In the genomic region with DNA sequence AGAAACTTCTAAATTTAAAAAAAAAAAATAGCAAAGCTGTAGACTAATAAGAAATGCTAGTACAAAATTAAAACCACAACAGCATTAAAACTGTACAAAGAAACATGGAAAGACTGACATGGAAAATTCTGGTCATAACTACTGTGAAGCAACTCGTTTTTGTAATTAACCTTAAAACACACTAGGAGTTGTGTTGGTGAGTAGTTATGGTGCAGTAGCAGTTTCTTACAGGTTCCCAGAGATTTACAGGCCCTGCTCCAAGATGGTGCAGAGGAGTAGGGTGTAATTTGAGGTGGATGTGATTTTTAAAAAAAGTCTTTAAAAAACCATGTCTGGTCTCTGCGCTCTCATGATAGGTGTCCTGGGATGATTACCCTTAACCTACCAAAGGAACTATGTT, we compare ENCODE assay signal across 18 cellular contexts. TPM values are rescaled to one million over a fixed set of nuclear protein-coding genes. Genes with fewer than 3 reads are reported as not detected.
DNase-seq lines count a peak whose midpoint lies in the region; ATAC-seq and TF ChIP-seq lines count a peak whose summit lies in the region.
"Had no signal": no experiment of that assay in that cellular context is flagged by ENCODE, and none has a peak within 500 bp of the region (broad histone marks: within the 10 kb centered on the region; RNA-seq: fewer than 3 reads in every experiment).

No MANE protein-coding gene starts in this region.

- no peak for TF ChIP-seq CTCF in A673 (conservative IDR thresholded peaks at IDR 0.05; ENCODE audit: low read depth, low read length)

- intact Hi-C loops in A673 (cut with micrococcal nuclease; ENCODE audit: unreplicated experiment), result no loop called here

- ATAC-seq in stimulated activated naive CD8-positive, alpha-beta T cell treated with anti-CD3 and anti-CD28 coated beads, Interleukin-15, Interleukin-2, amounts not matched to agents 100 U/mL and 50 U/mL, for 24 hours, result peak; percentile 52
- ATAC-seq in stimulated activated naive CD8-positive, alpha-beta T cell treated with anti-CD3 and anti-CD28 coated beads, Interleukin-15, amount 100 ng/mL, for 72 hours, result no peak
- ATAC-seq in stimulated activated effector memory CD8-positive, alpha-beta T cell treated with anti-CD3 and anti-CD28 coated beads, Interleukin-12 subunit alpha, Interleukin-12 subunit beta, amount 100 ng/mL, for 72 hours, result no peak
- ATAC-seq: GM23338, HCT116 had no signal

- no peaks in the 10 kb centered on the region for H3K9me3 Mint-ChIP-seq in activated T-cell treated with anti-CD3 and anti-CD28 coated beads, Interleukin-2, amount 50 U/mL, for 24 hours
- H3K9me3 Mint-ChIP-seq in stimulated activated naive CD8-positive, alpha-beta T cell treated with anti-CD3 and anti-CD28 coated beads, Interleukin-15, amount 100 ng/mL, for 72 hours, result no peaks in the 10 kb centered on the region
- no peaks in the 10 kb centered on the region for H3K9me3 Mint-ChIP-seq in stimulated activated effector memory CD8-positive, alpha-beta T cell treated with anti-CD3 and anti-CD28 coated beads, Interleukin-12 subunit alpha, Interleukin-12 subunit beta, amount 100 ng/mL, for 72 hours
- H3K9me3 Mint-ChIP-seq: CD4-positive, alpha-beta memory T cell; GM23338; H9 had no signal

- H3K27me3 ChIP-seq in A673 (replicated peaks; ENCODE audit: insufficient read depth, low read depth, low read length, poor library complexity), result no peaks in the 10 kb centered on the region

- POLR2A ChIA-PET in A673 (lab: Charles Lee; ENCODE audit: low non-redundant PET), result interaction anchor here (0.6 kb wide), 1 partner anchor 179 kb away, joined by 3 read pairs; no protein-coding TSS in a partner anchor

- no peak for DNase-seq in activated T-cell treated with anti-CD3 and anti-CD28 coated beads, Interleukin-2, amount 50 U/mL, for 24 hours
- no peak for DNase-seq in activated T-cell treated with anti-CD3 and anti-CD28 coated beads, Interleukin-2, amount 50 U/mL, for 1 hour
- no peak for DNase-seq in stimulated activated naive CD8-positive, alpha-beta T cell treated with anti-CD3 and anti-CD28 coated beads, Interleukin-15, Interleukin-2, amounts not matched to agents 100 U/mL and 50 U/mL, for 24 hours
- no peak for DNase-seq in stimulated activated naive CD8-positive, alpha-beta T cell treated with anti-CD3 and anti-CD28 coated beads, Interleukin-15, amount 100 ng/mL, for 72 hours
- no peak for DNase-seq in stimulated activated effector memory CD8-positive, alpha-beta T cell treated with anti-CD3 and anti-CD28 coated beads, Interleukin-12 subunit alpha, Interleukin-12 subunit beta, amount 100 ng/mL, for 72 hours (ENCODE audit: low spot score in 2 of 2)
- no peak for DNase-seq in A673 (ENCODE audit: low spot score)
- DNase-seq: ACHN; C1 segment of cervical spinal cord; Calu3; CD4-positive, alpha-beta memory T cell; COR-L47; DMS53; DMS79 treated with DMSO at 0.1 percent for 48 hours; GF-D8; H9 had no signal

- peaks cover 9% of the 10 kb centered on the region for H3K4me1 Mint-ChIP-seq in activated T-cell treated with anti-CD3 and anti-CD28 coated beads, Interleukin-2, amount 50 U/mL, for 24 hours (ENCODE audit: low read depth)
- peaks cover 6% of the 10 kb centered on the region for H3K4me1 Mint-ChIP-seq in stimulated activated naive CD8-positive, alpha-beta T cell treated with anti-CD3 and anti-CD28 coated beads, Interleukin-15, amount 100 ng/mL, for 72 hours
- H3K4me1 Mint-ChIP-seq in stimulated activated effector memory CD8-positive, alpha-beta T cell treated with anti-CD3 and anti-CD28 coated beads, Interleukin-12 subunit alpha, Interleukin-12 subunit beta, amount 100 ng/mL, for 72 hours, result no peaks in the 10 kb centered on the region
- H3K4me1 Mint-ChIP-seq: GM23338 had no signal

- peaks cover 98% of the 10 kb centered on the region for H3K36me3 Mint-ChIP-seq in activated T-cell treated with anti-CD3 and anti-CD28 coated beads, Interleukin-2, amount 50 U/mL, for 24 hours (ENCODE audit: low read depth)
- H3K36me3 Mint-ChIP-seq in stimulated activated effector memory CD8-positive, alpha-beta T cell treated with anti-CD3 and anti-CD28 coated beads, Interleukin-12 subunit alpha, Interleukin-12 subunit beta, amount 100 ng/mL, for 72 hours, result peaks cover 100% of the 10 kb centered on the region

- H3K4me1 ChIP-seq in A673 (ENCODE audit: insufficient read depth, low read length, poor library complexity, severe bottlenecking), result no peaks in the 10 kb centered on the region

- H3K36me3 ChIP-seq in A673 (ENCODE audit: insufficient read depth, low read length, poor library complexity, severe bottlenecking), result peaks cover 72% of the 10 kb centered on the region

- H3K27ac ChIP-seq in A673 (ENCODE audit: low read depth, low read length, poor library complexity, severe bottlenecking), result no peak overlapping the region
- H3K27ac ChIP-seq: 22Rv1 had no signal

- peak overlapping the region; percentile 72 for H3K27ac Mint-ChIP-seq in activated T-cell treated with anti-CD3 and anti-CD28 coated beads, Interleukin-2, amount 50 U/mL, for 24 hours
- no peak overlapping the region for H3K27ac Mint-ChIP-seq in stimulated activated naive CD8-positive, alpha-beta T cell treated with anti-CD3 and anti-CD28 coated beads, Interleukin-15, amount 100 ng/mL, for 72 hours
- H3K27ac Mint-ChIP-seq in stimulated activated effector memory CD8-positive, alpha-beta T cell treated with anti-CD3 and anti-CD28 coated beads, Interleukin-12 subunit alpha, Interleukin-12 subunit beta, amount 100 ng/mL, for 72 hours, result peak overlapping the region; percentile 6
- H3K27ac Mint-ChIP-seq: GM23338 had no signal

- no TSS peak for BruUV-seq in A673 (replicated peaks; lab: Mats Ljungman, UMichigan)

- H3K9me3 ChIP-seq in A673 (ENCODE audit: low read depth, low read length, poor library complexity, severe bottlenecking), result no peaks in the 10 kb centered on the region

- no peak overlapping the region for H3K4me3 ChIP-seq in A673 (ENCODE audit: low read depth, low read length, poor library complexity, severe bottlenecking)
- H3K4me3 ChIP-seq: GM23338 had no signal

- CTCF ChIA-PET in A673 (lab: Charles Lee), result no interaction called here

- H3K4me3 Mint-ChIP-seq in activated T-cell treated with anti-CD3 and anti-CD28 coated beads, Interleukin-2, amount 50 U/mL, for 24 hours, result no peak overlapping the region
- no peak overlapping the region for H3K4me3 Mint-ChIP-seq in stimulated activated naive CD8-positive, alpha-beta T cell treated with anti-CD3 and anti-CD28 coated beads, Interleukin-15, amount 100 ng/mL, for 72 hours
- H3K4me3 Mint-ChIP-seq in stimulated activated effector memory CD8-positive, alpha-beta T cell treated with anti-CD3 and anti-CD28 coated beads, Interleukin-12 subunit alpha, Interleukin-12 subunit beta, amount 100 ng/mL, for 72 hours, result no peak overlapping the region
- H3K4me3 Mint-ChIP-seq: CD4-positive, alpha-beta memory T cell; GM23338; H9 had no signal

- no peaks in the 10 kb centered on the region for H3K27me3 Mint-ChIP-seq in activated T-cell treated with anti-CD3 and anti-CD28 coated beads, Interleukin-2, amount 50 U/mL, for 24 hours
- no peaks in the 10 kb centered on the region for H3K27me3 Mint-ChIP-seq in stimulated activated naive CD8-positive, alpha-beta T cell treated with anti-CD3 and anti-CD28 coated beads, Interleukin-15, amount 100 ng/mL, for 72 hours
- H3K27me3 Mint-ChIP-seq: CD4-positive, alpha-beta memory T cell had no signal

RNA-seq across cellular contexts. Expression of a gene that starts 31.0 kb away (rescaled TPM):
- 38.1 and 39.4 TPM in 2 replicates for total RNA-seq in A673 (2021)

Comparison
In these comparisons a context has a peak if more than half of its experiments do, and no peak if none do; other contexts are left out.
1. H3K27ac Mint-ChIP-seq: peak in activated T-cell treated with anti-CD3 and anti-CD28 coated beads, Interleukin-2, amount 50 U/mL, for 24 hours (single experiment) and stimulated activated effector memory CD8-positive, alpha-beta T cell treated with anti-CD3 and anti-CD28 coated beads, Interleukin-12 subunit alpha, Interleukin-12 subunit beta, amount 100 ng/mL, for 72 hours (single experiment); none in stimulated activated naive CD8-positive, alpha-beta T cell treated with anti-CD3 and anti-CD28 coated beads, Interleukin-15, amount 100 ng/mL, for 72 hours (0 of 2).